Comparison of ENCODE assay signal across 15 cellular contexts in genomic region chr3:73746610-73747009, GRCh38.
DNase-seq lines count a peak whose midpoint lies in the region; TF ChIP-seq lines count a peak whose summit lies in the region.
"Had no signal": no experiment of that assay in that cellular context is flagged by ENCODE, and none has a peak within 500 bp of the region (broad histone marks: within the 10 kb centered on the region; RNA-seq: fewer than 3 reads in every experiment).

No MANE protein-coding gene starts in this region.

- H3K4me3 Mint-ChIP-seq in neural progenitor cell, result no peak overlapping the region

- H3K4me3 ChIP-seq in epithelial cell of esophagus (ENCODE audit: low read length) (no peak overlapping the region), prostate gland (no peak overlapping the region), neural progenitor cell (no peak overlapping the region)
- H3K4me3 ChIP-seq: BLaER1 treated with 17β-estradiol and CSF1 and Interleukin-3, amounts not matched to agents 10 nM and 100 nM; Peyer's patch had no signal

- H3K4me1 ChIP-seq in prostate gland (replicated peaks), result peaks cover 11% of the 10 kb centered on the region
- H3K4me1 ChIP-seq in neural progenitor cell, result no peaks in the 10 kb centered on the region
- H3K4me1 ChIP-seq: BLaER1 treated with 17β-estradiol and CSF1 and Interleukin-3, amounts not matched to agents 10 nM and 100 nM; Peyer's patch had no signal

- no peak overlapping the region for H3K27ac ChIP-seq in prostate gland
- H3K27ac ChIP-seq in neural progenitor cell, result no peak overlapping the region
- H3K27ac ChIP-seq: BLaER1 treated with 17β-estradiol and CSF1 and Interleukin-3, amounts not matched to agents 10 nM and 100 nM; Peyer's patch had no signal

- H3K27me3 ChIP-seq in prostate gland (replicated peaks; ENCODE audit: insufficient read depth), result no peaks in the 10 kb centered on the region
- no peaks in the 10 kb centered on the region for H3K27me3 ChIP-seq in neural progenitor cell
- H3K27me3 ChIP-seq: BLaER1 treated with 17β-estradiol and CSF1 and Interleukin-3, amounts not matched to agents 10 nM and 100 nM; Peyer's patch had no signal

- H3K9me3 ChIP-seq in prostate gland (no peaks in the 10 kb centered on the region), neural progenitor cell (ENCODE audit: low read depth) (no peaks in the 10 kb centered on the region)
- H3K9me3 ChIP-seq: BLaER1 treated with 17β-estradiol and CSF1 and Interleukin-3, amounts not matched to agents 10 nM and 100 nM; Peyer's patch had no signal

- no peaks in the 10 kb centered on the region for H4K20me1 ChIP-seq in neural progenitor cell (ENCODE audit: low read depth)
- H4K20me1 ChIP-seq: BLaER1 treated with 17β-estradiol and CSF1 and Interleukin-3, amounts not matched to agents 10 nM and 100 nM had no signal

- DNase-seq in NCI-H1436 (lab: John Stamatoyannopoulos, UW) (peak; percentile 2), NCI-H1436 treated with DMSO at 0.1 percent for 48 hours (lab: John Stamatoyannopoulos, UW) (no peak), epithelial cell of esophagus (ENCODE audit: low read depth) (peak; percentile 82), prostate gland (ENCODE audit: low spot score) (peak; percentile 16), NCI-H2107 treated with DMSO at 0.1 percent for 48 hours (lab: John Stamatoyannopoulos, UW; ENCODE audit: unreplicated experiment) (no peak), neural progenitor cell (ENCODE audit: low spot score) (no peak)
- DNase-seq in stimulated activated naive CD4-positive, alpha-beta T cell treated with Interleukin-2 at 50 U/mL for 16 hours (lab: John Stamatoyannopoulos, UW), result no peak
- DNase-seq: 8988T, Karpas-422, NCI-H1417 treated with DMSO at 0.1 percent for 48 hours, NCI-H2081, Peyer's patch, SHP77 treated with DMSO at 0.1 percent for 48 hours had no signal

- no peak for TF ChIP-seq POLR2A in prostate gland (IDR thresholded peaks at IDR 0.05)

- H3K9me3 Mint-ChIP-seq in neural progenitor cell, result no peaks in the 10 kb centered on the region

- peaks cover 2% of the 10 kb centered on the region for H3K27me3 Mint-ChIP-seq in neural progenitor cell (ENCODE audit: insufficient read depth, low read depth)

- H3K27ac Mint-ChIP-seq in neural progenitor cell, result no peak overlapping the region

- H2AFZ ChIP-seq in neural progenitor cell (replicated peaks), result no peak overlapping the region

- no peak overlapping the region for H3K9ac ChIP-seq in neural progenitor cell
- H3K9ac ChIP-seq: BLaER1 treated with 17β-estradiol and CSF1 and Interleukin-3, amounts not matched to agents 10 nM and 100 nM had no signal

- H3K79me2 ChIP-seq in neural progenitor cell (ENCODE audit: low read depth), result no peaks in the 10 kb centered on the region

- TF ChIP-seq CTCF in epithelial cell of esophagus (IDR thresholded peaks at IDR 0.05; ENCODE audit: insufficient read depth, low read depth, low read length, missing control alignments) (no peak), prostate gland (IDR thresholded peaks at IDR 0.05) (no peak), neural progenitor cell (IDR thresholded peaks at IDR 0.05) (no peak)

- H3K36me3 ChIP-seq in prostate gland, result no peaks in the 10 kb centered on the region
- no peaks in the 10 kb centered on the region for H3K36me3 ChIP-seq in neural progenitor cell
- H3K36me3 ChIP-seq: BLaER1 treated with 17β-estradiol and CSF1 and Interleukin-3, amounts not matched to agents 10 nM and 100 nM; Peyer's patch had no signal

- WGBS in prostate gland, result 38% methylated on average over 9 of the region's 9 CpGs

- no peak overlapping the region for H3K4me2 ChIP-seq in neural progenitor cell
- H3K4me2 ChIP-seq: BLaER1 treated with 17β-estradiol and CSF1 and Interleukin-3, amounts not matched to agents 10 nM and 100 nM had no signal

- intact Hi-C loops in prostate gland (cut with DNase I), result no loop called here

- H3K36me3 Mint-ChIP-seq in neural progenitor cell, result no peaks in the 10 kb centered on the region

- peaks cover 6% of the 10 kb centered on the region for H3K4me1 Mint-ChIP-seq in neural progenitor cell

- H3F3A ChIP-seq in neural progenitor cell (ENCODE audit: low read depth), result no peaks in the 10 kb centered on the region

TF ChIP-seq in PFSK-1, 5 proteins besides CTCF, POLR2A, EP300 and RAD21:
- no peak for TF ChIP-seq TAF1 (IDR thresholded peaks at IDR 0.05; ENCODE audit: borderline replicate concordance, insufficient read depth, low read length)
- no peak for TF ChIP-seq REST (IDR thresholded peaks at IDR 0.05; ENCODE audit: insufficient read depth in 1 of 2, low read depth in 2 of 2, low read length in 2 of 2)
- TF ChIP-seq FOXP2 (optimal IDR thresholded peaks at IDR 0.05; ENCODE audit: borderline replicate concordance, extremely low read depth, extremely low read length, insufficient read depth), result peak; percentile 23
- TF ChIP-seq POLR2AphosphoS5 (IDR thresholded peaks at IDR 0.05; ENCODE audit: low read depth, low read length), result no peak

Comparison
In these comparisons a context has a peak if more than half of its experiments do, and no peak if none do; other contexts are left out.
1. DNase-seq: peak in NCI-H1436 (single experiment), epithelial cell of esophagus (single experiment) and prostate gland (single experiment); none in NCI-H1436 treated with DMSO at 0.1 percent for 48 hours (single experiment), NCI-H2107 treated with DMSO at 0.1 percent for 48 hours (single experiment), neural progenitor cell (single experiment) and stimulated activated naive CD4-positive, alpha-beta T cell treated with Interleukin-2 at 50 U/mL for 16 hours (single experiment).